In the genomic region with DNA sequence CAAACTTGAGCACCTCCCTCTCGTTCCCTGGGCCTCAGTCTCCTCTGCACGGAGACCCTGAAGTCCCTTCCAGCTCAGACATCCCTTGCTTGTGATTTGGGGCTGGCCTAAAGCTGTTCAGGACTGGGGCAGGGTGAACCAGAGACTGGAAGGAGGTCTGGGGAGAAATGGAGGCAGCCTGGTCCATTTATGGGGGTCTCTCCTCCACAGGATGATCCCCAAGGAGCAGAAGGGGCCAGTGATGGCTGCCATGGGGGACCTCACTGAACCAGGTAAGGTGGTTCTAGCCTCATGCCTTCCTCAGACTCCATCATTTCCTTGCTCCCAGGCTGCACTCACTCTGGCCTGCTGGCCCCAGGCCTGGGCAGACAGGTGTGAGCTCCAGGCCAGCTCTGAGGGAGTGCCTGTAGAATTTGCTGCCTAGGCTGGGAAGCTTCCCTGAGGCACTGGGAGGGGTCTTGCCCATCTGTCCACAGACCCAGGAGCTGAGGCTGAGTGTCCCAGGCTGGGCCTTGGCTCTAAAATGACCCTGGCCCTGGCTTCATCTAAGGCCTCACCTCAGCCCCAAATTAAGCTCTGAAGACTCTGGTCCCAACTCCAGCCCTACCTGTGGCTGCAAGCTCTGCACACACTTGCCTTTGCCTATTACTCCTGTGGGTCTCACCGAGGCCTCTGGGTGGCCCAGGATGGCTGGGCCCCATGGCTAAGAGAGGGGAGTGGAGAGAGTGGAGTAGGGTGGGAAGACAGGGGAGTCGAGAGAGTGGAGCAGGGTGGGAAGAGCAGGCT, we compare ENCODE assay signal across 23 cellular contexts. TPM values are rescaled to one million over a fixed set of nuclear protein-coding genes. Genes with fewer than 3 reads are reported as not detected.
"Had no signal": no experiment of that assay in that cellular context is flagged by ENCODE, and none has a peak within 500 bp of the region (broad histone marks: within the 10 kb centered on the region; RNA-seq: fewer than 3 reads in every experiment).

No MANE protein-coding gene starts in this region.

- H3K4me1 Mint-ChIP-seq: activated CD4-positive, alpha-beta memory T cell treated with anti-CD3 and anti-CD28 coated beads, Interleukin-2, amount 10 ng/mL, durations not matched to agents 7 days and 5 days; activated naive CD8-positive, alpha-beta T cell treated with anti-CD3 and anti-CD28 coated beads, Interleukin-2, amount 10 ng/mL, durations not matched to agents 7 days and 5 days; immature natural killer cell had no signal

- H3K4me3 ChIP-seq: lower lobe of right lung, right lobe of liver, suprapubic skin, upper lobe of left lung had no signal

- H3K27ac Mint-ChIP-seq: activated CD4-positive, alpha-beta memory T cell treated with anti-CD3 and anti-CD28 coated beads, Interleukin-2, amount 10 ng/mL, durations not matched to agents 7 days and 5 days; activated naive CD8-positive, alpha-beta T cell treated with anti-CD3 and anti-CD28 coated beads, Interleukin-2, amount 10 ng/mL, durations not matched to agents 7 days and 5 days; dendritic cell treated with granulocyte-macrophage colony-stimulating factor and Interleukin-4, amounts not matched to agents 40 ng/mL and 50 ng/mL, for 4 days; immature natural killer cell; progenitor cell of endocrine pancreas; stimulated activated naive CD8-positive, alpha-beta T cell treated with anti-CD3 and anti-CD28 coated beads, Interleukin-15, Interleukin-2, amounts not matched to agents 100 ng/mL and 50 ng/mL, for 24 hours; T-helper 1 cell treated with Interleukin-12 subunit alpha and Interleukin-12 subunit beta and Interleukin-4 antibody, amounts not matched to agents 30 μg/mL and 1 μg/mL, for 36 hours had no signal

- H3K9me3 Mint-ChIP-seq: activated CD4-positive, alpha-beta memory T cell treated with anti-CD3 and anti-CD28 coated beads, Interleukin-2, amount 10 ng/mL, durations not matched to agents 7 days and 5 days; activated naive CD8-positive, alpha-beta T cell treated with anti-CD3 and anti-CD28 coated beads, Interleukin-2, amount 10 ng/mL, durations not matched to agents 7 days and 5 days; dendritic cell treated with granulocyte-macrophage colony-stimulating factor and Interleukin-4, amounts not matched to agents 40 ng/mL and 50 ng/mL, for 4 days; immature natural killer cell; stimulated activated naive CD8-positive, alpha-beta T cell treated with anti-CD3 and anti-CD28 coated beads, Interleukin-15, Interleukin-2, amounts not matched to agents 100 ng/mL and 50 ng/mL, for 24 hours; T-helper 1 cell treated with Interleukin-12 subunit alpha and Interleukin-12 subunit beta and Interleukin-4 antibody, amounts not matched to agents 30 μg/mL and 1 μg/mL, for 36 hours had no signal

- H3K27ac ChIP-seq: brain microvascular endothelial cell, epithelial cell of prostate, lower lobe of right lung, right lobe of liver, suprapubic skin, upper lobe of left lung, WERI-Rb-1 had no signal

- H3K36me3 ChIP-seq: brain microvascular endothelial cell, lower lobe of right lung, right lobe of liver, suprapubic skin, upper lobe of left lung, WERI-Rb-1 had no signal

- H3K27me3 ChIP-seq: right lobe of liver, suprapubic skin, upper lobe of left lung had no signal

- ATAC-seq: lower lobe of right lung, right lobe of liver had no signal

- H3K4me3 Mint-ChIP-seq: activated CD4-positive, alpha-beta memory T cell treated with anti-CD3 and anti-CD28 coated beads, Interleukin-2, amount 10 ng/mL, durations not matched to agents 7 days and 5 days; activated naive CD8-positive, alpha-beta T cell treated with anti-CD3 and anti-CD28 coated beads, Interleukin-2, amount 10 ng/mL, durations not matched to agents 7 days and 5 days; dendritic cell treated with granulocyte-macrophage colony-stimulating factor and Interleukin-4, amounts not matched to agents 40 ng/mL and 50 ng/mL, for 4 days; immature natural killer cell; naive B cell; stimulated activated naive CD8-positive, alpha-beta T cell treated with anti-CD3 and anti-CD28 coated beads, Interleukin-15, Interleukin-2, amounts not matched to agents 100 ng/mL and 50 ng/mL, for 24 hours; T-helper 1 cell treated with Interleukin-12 subunit alpha and Interleukin-12 subunit beta and Interleukin-4 antibody, amounts not matched to agents 30 μg/mL and 1 μg/mL, for 36 hours had no signal

- H3K36me3 Mint-ChIP-seq: activated naive CD8-positive, alpha-beta T cell treated with anti-CD3 and anti-CD28 coated beads, Interleukin-2, amount 10 ng/mL, durations not matched to agents 7 days and 5 days; immature natural killer cell; naive B cell had no signal

- H3K9me3 ChIP-seq: lower lobe of right lung, right lobe of liver, suprapubic skin, upper lobe of left lung had no signal

- DNase-seq: activated CD4-positive, alpha-beta memory T cell treated with anti-CD3 and anti-CD28 coated beads, Interleukin-2, amount 10 ng/mL, durations not matched to agents 7 days and 5 days; activated CD4-positive, alpha-beta T cell treated with anti-CD3 and anti-CD28 coated beads for 4 hours; activated CD8-positive, alpha-beta memory T cell treated with anti-CD3 and anti-CD28 coated beads, Interleukin-2, amount 50 U/mL, for 48 hours; activated naive CD4-positive, alpha-beta T cell; activated naive CD8-positive, alpha-beta T cell treated with anti-CD3 and anti-CD28 coated beads, Interleukin-2, amount 10 ng/mL, durations not matched to agents 7 days and 5 days; brain microvascular endothelial cell; cerebellar nuclear complex; effector memory CD4-positive, alpha-beta T cell; foreskin melanocyte; immature natural killer cell; lower lobe of right lung; naive B cell; nucleus accumbens; WERI-Rb-1 had no signal

- H3K4me1 ChIP-seq: suprapubic skin had no signal

RNA-seq across cellular contexts. Expression of gene MYOZ3, which starts 1.9 kb away (rescaled TPM):
- total RNA-seq: mononuclear cell had no signal
- polyA plus RNA-seq: immature natural killer cell had no signal

RNA-seq across cellular contexts. Expression of gene SYNPO, which starts 22.5 kb away (rescaled TPM):
- polyA plus RNA-seq: immature natural killer cell had no signal
